In genomic region chr14:99440278-99440677, GRCh38 we compare ENCODE assay signal across 20 cellular contexts. TPM values are rescaled to one million over a fixed set of nuclear protein-coding genes. Genes with fewer than 3 reads are reported as not detected.
A peak's percentile ranks its signal among the peaks of the same experiment; 100 is the strongest.
DNase-seq lines count a peak whose midpoint lies in the region; ATAC-seq, FAIRE-seq and TF ChIP-seq lines count a peak whose summit lies in the region.
"Had no signal": no experiment of that assay in that cellular context is flagged by ENCODE, and none has a peak within 500 bp of the region (broad histone marks: within the 10 kb centered on the region; RNA-seq: fewer than 3 reads in every experiment).

No MANE protein-coding gene starts in this region.

- no peak overlapping the region for H3K4ac ChIP-seq in H9 (ENCODE audit: low read depth, low read length)

- no peak overlapping the region for H3K18ac ChIP-seq in H9 (ENCODE audit: insufficient read length, low read depth, low read length)

- no peak overlapping the region for H3K23ac ChIP-seq in H9 (ENCODE audit: insufficient read length, low read depth, low read length)

- TF ChIP-seq POLR2A in A549 (IDR thresholded peaks at IDR 0.05; ENCODE audit: low read length) (no peak), GM12891 (IDR thresholded peaks at IDR 0.05; ENCODE audit: low read depth, low read length) (no peak)

- no peaks in the 10 kb centered on the region for H3K79me1 ChIP-seq in H9 (ENCODE audit: insufficient read depth, low read depth, low read length, poor library complexity, severe bottlenecking)

- H2AK5ac ChIP-seq in H9 (ENCODE audit: insufficient read length, low read length), result no peak overlapping the region

- H3K9me3 ChIP-seq in A549, result no peaks in the 10 kb centered on the region
- no peaks in the 10 kb centered on the region for H3K9me3 ChIP-seq in H9 (ENCODE audit: control insufficient read depth, low read depth, low read length)
- no peaks in the 10 kb centered on the region for H3K9me3 ChIP-seq in right cardiac atrium (ENCODE audit: control insufficient read depth, low read length)
- H3K9me3 ChIP-seq: Peyer's patch, SK-N-SH had no signal

- H2BK12ac ChIP-seq in H9 (ENCODE audit: insufficient read length, low read depth, low read length), result no peak overlapping the region

- intact Hi-C loops in right cardiac atrium (cut with DNase I), result no loop called here

- no peaks in the 10 kb centered on the region for H3K23me2 ChIP-seq in H9 (ENCODE audit: insufficient read length, low read depth, low read length, poor library complexity, severe bottlenecking)

- H4K20me1 ChIP-seq in H9 (ENCODE audit: control insufficient read depth, insufficient read depth, insufficient read length), result no peaks in the 10 kb centered on the region

- ATAC-seq in A549 (peak; percentile 40 to 63; a peak in 3 of 6 replicates), right cardiac atrium (no peak)

- H3K27ac ChIP-seq in A549, result no peak overlapping the region
- H3K27ac ChIP-seq in H9 (ENCODE audit: insufficient read length, low read depth, low read length), result no peak overlapping the region
- no peak overlapping the region for H3K27ac ChIP-seq in right cardiac atrium (ENCODE audit: low read length)
- H3K27ac ChIP-seq: Peyer's patch had no signal

- H4K5ac ChIP-seq in H9 (ENCODE audit: insufficient read length, low read depth, low read length), result no peak overlapping the region

- H3K79me2 ChIP-seq in H9 (ENCODE audit: insufficient read depth, low read length), result no peaks in the 10 kb centered on the region

- no peak overlapping the region for H2BK120ac ChIP-seq in H9 (ENCODE audit: low read depth, low read length, poor library complexity, severe bottlenecking)

- H4K8ac ChIP-seq in H9 (replicated peaks; ENCODE audit: insufficient read length, low read depth, low read length), result no peak overlapping the region

- H3K4me3 Mint-ChIP-seq in H9, result no peak overlapping the region
- H3K4me3 Mint-ChIP-seq in nephron progenitor cell, result no peak overlapping the region
- H3K4me3 Mint-ChIP-seq: CD4-positive, alpha-beta memory T cell had no signal

- 92% methylated on average over 14 of the region's 14 CpGs for WGBS in A549 (ENCODE audit: missing lambda C conversion rate)
- WGBS in H9 (ENCODE audit: extremely low coverage, insufficient read length, low lambda C conversion rate), result no CpG with 5 or more reads among the region's 14 CpGs
- WGBS in right cardiac atrium, result 89% methylated on average over 14 of the region's 14 CpGs

- H3K14ac ChIP-seq in H9 (ENCODE audit: insufficient read depth, low read length), result no peak overlapping the region

- TF ChIP-seq RAD21 in A549 (conservative IDR thresholded peaks at IDR 0.05 in 1 of 2, IDR thresholded peaks at IDR 0.05 in 1 of 2), result no peak

- peak in 1 of 2 experiments; percentile 7 for DNase-seq in A549 (ENCODE audit: low read depth in 1 of 2, low spot score in 1 of 2)
- no peak for DNase-seq in H9
- DNase-seq in ecto neural progenitor cell (ENCODE audit: low spot score), result peak; percentile 36
- no peak for DNase-seq in nephron progenitor cell
- no peak for DNase-seq in inferior parietal cortex (ENCODE audit: extremely low spot score)
- no peak for DNase-seq in GM12891 (ENCODE audit: insufficient read length, low spot score)
- no peak for DNase-seq in right cardiac atrium
- no peak for DNase-seq in T-helper 2 cell
- DNase-seq: CD4-positive, alpha-beta memory T cell; DMS79 treated with DMSO at 0.1 percent for 48 hours; GDM1; HCEC 1CT; MM.1S; NCI-H1105 treated with DMSO at 0.1 percent for 48 hours; NCI-H187; NCI-H446; Peyer's patch; Right ventricle myocardium superior; SK-N-SH had no signal

- no peak overlapping the region for H2BK15ac ChIP-seq in H9 (ENCODE audit: low read depth, low read length)

- no peaks in the 10 kb centered on the region for H3K27me3 Mint-ChIP-seq in H9 (ENCODE audit: low read depth)
- peaks cover 8% of the 10 kb centered on the region for H3K27me3 Mint-ChIP-seq in nephron progenitor cell (ENCODE audit: low read depth, poor library complexity)
- H3K27me3 Mint-ChIP-seq: CD4-positive, alpha-beta memory T cell had no signal

- H3K9me3 Mint-ChIP-seq in H9, result no peaks in the 10 kb centered on the region
- no peaks in the 10 kb centered on the region for H3K9me3 Mint-ChIP-seq in nephron progenitor cell
- H3K9me3 Mint-ChIP-seq: CD4-positive, alpha-beta memory T cell had no signal

- H3K27ac Mint-ChIP-seq in H9 (peak overlapping the region in 1 of 3 experiments; percentile 63; a peak in 2 of 7 replicates), nephron progenitor cell (peak overlapping the region; percentile 51)

- no peaks in the 10 kb centered on the region for H3K27me3 ChIP-seq in H9 (ENCODE audit: insufficient read depth, low read length)
- no peaks in the 10 kb centered on the region for H3K27me3 ChIP-seq in right cardiac atrium (ENCODE audit: control insufficient read depth, insufficient read depth)
- H3K27me3 ChIP-seq: Peyer's patch had no signal

- no peak for FAIRE-seq in A549 (lab: Jason Lieb, UNC)
- no peak for FAIRE-seq in GM12891 (lab: Jason Lieb, UNC)
- FAIRE-seq: D721Med had no signal

- no peaks in the 10 kb centered on the region for H3K4me1 ChIP-seq in A549
- no peaks in the 10 kb centered on the region for H3K4me1 ChIP-seq in H9 (ENCODE audit: insufficient read depth, low read length)
- no peaks in the 10 kb centered on the region for H3K4me1 ChIP-seq in right cardiac atrium (ENCODE audit: control insufficient read depth, insufficient read depth, low read length)
- H3K4me1 ChIP-seq: Peyer's patch had no signal

- no peak overlapping the region for H4K91ac ChIP-seq in H9 (ENCODE audit: insufficient read length, low read depth, low read length)

- no peak overlapping the region for H3T11ph ChIP-seq in H9 (ENCODE audit: low read length)

- H3K4me3 ChIP-seq in A549 (no peak overlapping the region), right cardiac atrium (ENCODE audit: low read length) (no peak overlapping the region)
- H3K4me3 ChIP-seq: Peyer's patch had no signal

- H3K56ac ChIP-seq in H9 (ENCODE audit: insufficient read length, low read depth, low read length), result no peak overlapping the region

- H3K4me1 Mint-ChIP-seq in H9, result peaks cover 5 to 6% of the 10 kb centered on the region in 2 experiments
- H3K4me1 Mint-ChIP-seq in nephron progenitor cell, result peaks cover 29% of the 10 kb centered on the region

- H2BK20ac ChIP-seq in H9 (ENCODE audit: low read depth, low read length, poor library complexity, severe bottlenecking), result no peak overlapping the region

- CTCF ChIA-PET in A549 (lab: Yijun Ruan, JAX), result interaction anchor here (0.9 to 1.4 kb wide), 6 partner anchors 10 to 47 kb away, joined by 3 to 4 read pairs (median 3); no protein-coding TSS in a partner anchor

- POLR2A ChIA-PET in A549 (lab: Yijun Ruan, JAX), result no interaction called here

- H3K4me2 ChIP-seq in A549 (no peak overlapping the region), H9 (ENCODE audit: insufficient read depth, insufficient read length, low read length) (no peak overlapping the region)
- H3K4me2 ChIP-seq: SK-N-SH had no signal

- H3K36me3 Mint-ChIP-seq in H9 (ENCODE audit: insufficient read depth in 1 of 3, low read depth in 3 of 3) (peaks cover 13 to 37% (median 32%) of the 10 kb centered on the region in 3 experiments), nephron progenitor cell (ENCODE audit: low read depth) (peaks cover 60% of the 10 kb centered on the region)

- no peak overlapping the region for H2AFZ ChIP-seq in H9 (ENCODE audit: low read length)

- no peak overlapping the region for H2BK5ac ChIP-seq in H9 (ENCODE audit: insufficient read length, low read length)

- no peak for TF ChIP-seq EP300 in A549 (IDR thresholded peaks at IDR 0.05)

- no peak for TF ChIP-seq CTCF in A549 (IDR thresholded peaks at IDR 0.05)
- peak; percentile 27; the same call in 1 of the 3 replicates for TF ChIP-seq CTCF in H9 (conservative IDR thresholded peaks at IDR 0.05)
- no peak for TF ChIP-seq CTCF in nephron progenitor cell (IDR thresholded peaks at IDR 0.05)

- H3K9ac ChIP-seq in H9 (ENCODE audit: extremely low read depth, insufficient read length, low read length), result no peak overlapping the region
- H3K9ac ChIP-seq: SK-N-SH had no signal

TF ChIP-seq in A549, 52 proteins besides CTCF, POLR2A, EP300 and RAD21 (continues in another document):
- TF ChIP-seq NPAS2 (CRISPR knock-in tag; IDR thresholded peaks at IDR 0.05; ENCODE audit: borderline replicate concordance) (no peak), NFE2L2 (conservative IDR thresholded peaks at IDR 0.05; ENCODE audit: low read length) (no peak), SREBF2 (IDR thresholded peaks at IDR 0.05) (no peak), RARB (CRISPR knock-in tag; IDR thresholded peaks at IDR 0.05) (no peak)

TF ChIP-seq in GM12891, 5 proteins besides CTCF, POLR2A, EP300 and RAD21:
- TF ChIP-seq PAX5 (IDR thresholded peaks at IDR 0.05; ENCODE audit: insufficient read depth, low read length, severe bottlenecking) (no peak), SPI1 (IDR thresholded peaks at IDR 0.05; ENCODE audit: low read depth, low read length) (no peak), POLR2AphosphoS5 (IDR thresholded peaks at IDR 0.05; ENCODE audit: low read depth, low read length) (no peak), TAF1 (IDR thresholded peaks at IDR 0.05; ENCODE audit: low read depth, low read length) (no peak), POU2F2 (IDR thresholded peaks at IDR 0.05; ENCODE audit: low read depth, low read length) (no peak)

RNA-seq across cellular contexts. Expression of gene SETD3, which starts 40.4 kb away (rescaled TPM):
- polyA plus RNA-seq in A549 (2011; rRNA removed), result 53.9 and 59.7 TPM in 2 replicates
- 19.3 and 25.5 TPM in 2 replicates for polyA plus RNA-seq in A549 (2012; cell fraction: cytosol; rRNA removed)
- polyA plus RNA-seq in A549 (2012; cell fraction: nucleus; rRNA removed), result 8.5 and 11.1 TPM in 2 replicates
- 41.2 to 44.7 TPM (median 43.1 TPM) in 3 replicates for polyA plus RNA-seq in A549 (2017; fragmentation: RNase III; extraction: RNeasy Plus Mini Kit Qiagen cat#74134 plus additional on column Dnase treatment)
- polyA minus RNA-seq in A549 (2011; rRNA and poly(A)+ RNA removed), result 47.2 and 53.5 TPM in 2 replicates
- 53.7 and 56.7 TPM in 2 replicates for total RNA-seq in H9 (2021)
- polyA plus RNA-seq in GM12891 (2012; ENCODE audit: low read depth, missing spikeins), result 19.0 TPM
- 100 to 1,000 TPM; 101 to 127 (median 113) TPM for total RNA-seq in right cardiac atrium
- polyA plus RNA-seq in right cardiac atrium, result 65.4 TPM

RNA-seq across cellular contexts. Expression of gene CCNK, which starts 40.9 kb away (rescaled TPM):
- 22.7 and 38.9 TPM in 2 replicates for polyA plus RNA-seq in A549 (2011; rRNA removed)
- 14.7 and 16.4 TPM in 2 replicates for polyA plus RNA-seq in A549 (2012; cell fraction: cytosol; rRNA removed)
- polyA plus RNA-seq in A549 (2012; cell fraction: nucleus; rRNA removed), result 12.0 and 19.6 TPM in 2 replicates
- 46.6 to 50.8 TPM (median 50.6 TPM) in 3 replicates for polyA plus RNA-seq in A549 (2017; fragmentation: RNase III; extraction: RNeasy Plus Mini Kit Qiagen cat#74134 plus additional on column Dnase treatment)
- 32.7 and 36.2 TPM in 2 replicates for polyA minus RNA-seq in A549 (2011; rRNA and poly(A)+ RNA removed)
- 76.9 and 80.1 TPM in 2 replicates for total RNA-seq in H9 (2021)
- polyA plus RNA-seq in GM12891 (2012; ENCODE audit: low read depth, missing spikeins), result 54.3 TPM
- total RNA-seq in right cardiac atrium, result 10 to 100 TPM; 30.0 to 36.5 (median 31.4) TPM
- polyA plus RNA-seq in right cardiac atrium, result 12.2 TPM

Comparison
In these comparisons a context has a peak if more than half of its experiments do, and no peak if none do; other contexts are left out.
1. ATAC-seq: peak in A549 (2 of 2); none in right cardiac atrium (0 of 2).